30 cellular contexts compared by ENCODE assay signal in the genomic region with DNA sequence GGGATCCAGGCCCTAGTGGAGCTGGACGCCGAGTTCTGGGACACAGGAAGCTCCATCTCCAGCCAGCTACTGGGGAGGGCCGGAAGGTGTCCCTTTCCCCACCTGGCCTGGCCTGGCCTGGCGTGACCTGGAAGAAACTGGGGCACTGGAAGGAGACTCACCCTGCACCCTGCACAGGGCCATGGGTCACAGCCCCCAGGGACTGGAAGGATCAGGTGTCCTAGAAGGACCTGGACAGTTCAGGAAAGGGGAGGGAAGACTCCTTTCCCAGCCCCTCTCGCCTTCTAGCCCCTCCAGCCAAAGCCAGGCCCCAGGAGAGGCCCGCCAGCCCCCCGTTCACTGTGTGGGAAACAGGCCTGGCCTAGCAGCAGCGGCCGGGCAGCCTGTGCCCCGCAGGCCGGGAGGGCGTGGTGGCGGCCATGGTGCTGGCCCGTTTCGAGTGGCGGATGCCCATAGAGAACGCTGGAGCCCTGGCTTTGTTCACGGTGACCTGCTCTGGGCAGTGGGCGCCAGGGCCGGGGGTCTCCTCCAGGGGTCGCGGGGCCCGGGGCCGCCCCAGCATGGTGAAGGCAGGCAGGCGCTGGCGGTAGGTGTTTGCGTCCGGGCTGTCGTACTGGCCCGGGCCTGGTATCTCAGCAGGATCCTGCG. TPM values are rescaled to one million over a fixed set of nuclear protein-coding genes. Genes with fewer than 3 reads are reported as not detected.
"Had no signal": no experiment of that assay in that cellular context is flagged by ENCODE, and none has a peak within 500 bp of the region (broad histone marks: within the 10 kb centered on the region; RNA-seq: fewer than 3 reads in every experiment).

No MANE protein-coding gene starts in this region.

- H3K27me3 ChIP-seq: ascending aorta, upper lobe of right lung had no signal

- H3K36me3 ChIP-seq: ascending aorta, brain microvascular endothelial cell, upper lobe of right lung, WERI-Rb-1 had no signal

- H3K27ac Mint-ChIP-seq: activated naive CD4-positive, alpha-beta T cell treated with anti-CD3 and anti-CD28 coated beads, Interleukin-2, amount 10 ng/mL, durations not matched to agents 7 days and 5 days; activated naive CD8-positive, alpha-beta T cell treated with anti-CD3 and anti-CD28 coated beads, Interleukin-2, amount 10 ng/mL, durations not matched to agents 7 days and 5 days; activated T-helper 1 cell treated with anti-CD3 and anti-CD28 coated beads, Interleukin-12 subunit alpha, Interleukin-12 subunit beta, Interleukin-2, Interleukin-4 antibody, amounts not matched to agents 30 ng/mL and 10 ng/mL and 1 ng/mL, durations not matched to agents 14 hours and 24 hours and 36 hours; immature natural killer cell; mesothelial cell of epicardium; stimulated activated effector memory CD8-positive, alpha-beta T cell treated with anti-CD3 and anti-CD28 coated beads, Interleukin-12 subunit alpha, Interleukin-12 subunit beta, amount 100 ng/mL, for 72 hours; stimulated activated naive CD8-positive, alpha-beta T cell treated with anti-CD3 and anti-CD28 coated beads, Interleukin-15, amount 100 ng/mL, for 72 hours; T-helper 17 cell had no signal

- H3K4me1 Mint-ChIP-seq: activated naive CD8-positive, alpha-beta T cell treated with anti-CD3 and anti-CD28 coated beads, Interleukin-2, amount 10 ng/mL, durations not matched to agents 7 days and 5 days had no signal

- H3K27ac ChIP-seq: ascending aorta, brain microvascular endothelial cell, skin epidermis, upper lobe of right lung, WERI-Rb-1 had no signal

- H3K9me3 Mint-ChIP-seq: immature natural killer cell had no signal

- DNase-seq: activated CD4-positive, alpha-beta T cell treated with anti-CD3 and anti-CD28 coated beads for 48 hours; activated CD4-positive, alpha-beta T cell treated with anti-CD3 and anti-CD28 coated beads, Interleukin-2, amount 50 U/mL, for 48 hours; activated CD8-positive, alpha-beta memory T cell treated with anti-CD3 and anti-CD28 coated beads, Interleukin-2, amount 50 U/mL, for 4 hours; activated gamma-delta T cell; activated naive CD4-positive, alpha-beta T cell treated with anti-CD3 and anti-CD28 coated beads, Interleukin-2, amount 10 ng/mL, durations not matched to agents 7 days and 5 days; activated naive CD8-positive, alpha-beta T cell treated with anti-CD3 and anti-CD28 coated beads, Interleukin-2, amount 10 ng/mL, durations not matched to agents 7 days and 5 days; activated T-cell treated with anti-CD3 and anti-CD28 coated beads, Interleukin-2, amount 50 U/mL, for 1 hour; brain microvascular endothelial cell; caudate nucleus; cortex of kidney; head of caudate nucleus; immature natural killer cell; naive B cell; occipital lobe; stimulated activated CD4-positive, alpha-beta T cell treated with anti-CD3 and anti-CD28 coated beads, Interleukin-4, amount 100 ng/mL, for 24 hours; stimulated activated naive CD8-positive, alpha-beta T cell treated with anti-CD3 and anti-CD28 coated beads, Interleukin-15, amount 100 ng/mL, for 72 hours; substantia nigra; T-helper 17 cell; T1000; upper lobe of right lung; WERI-Rb-1 had no signal

- H3K36me3 Mint-ChIP-seq: activated naive CD8-positive, alpha-beta T cell treated with anti-CD3 and anti-CD28 coated beads, Interleukin-2, amount 10 ng/mL, durations not matched to agents 7 days and 5 days; immature natural killer cell; mesothelial cell of epicardium; stimulated activated effector memory CD8-positive, alpha-beta T cell treated with anti-CD3 and anti-CD28 coated beads, Interleukin-12 subunit alpha, Interleukin-12 subunit beta, amount 100 ng/mL, for 72 hours had no signal

- H3K4me3 ChIP-seq: ascending aorta, skin epidermis, upper lobe of right lung had no signal

- H3K9me3 ChIP-seq: ascending aorta, upper lobe of right lung had no signal

- ATAC-seq: activated CD4-positive, CD25-positive, alpha-beta regulatory T cell treated with anti-CD3 and anti-CD28 coated beads, Interleukin-2, amount 50 U/mL, for 24 hours; sciatic nerve; stimulated activated effector memory CD8-positive, alpha-beta T cell treated with anti-CD3 and anti-CD28 coated beads, Interleukin-12 subunit alpha, Interleukin-12 subunit beta, amount 100 ng/mL, for 72 hours; stimulated activated naive CD8-positive, alpha-beta T cell treated with anti-CD3 and anti-CD28 coated beads, Interleukin-15, amount 100 ng/mL, for 72 hours; T-helper 17 cell; upper lobe of right lung had no signal

- H3K4me3 Mint-ChIP-seq: activated naive CD4-positive, alpha-beta T cell treated with anti-CD3 and anti-CD28 coated beads, Interleukin-2, amount 10 ng/mL, durations not matched to agents 7 days and 5 days; activated naive CD8-positive, alpha-beta T cell treated with anti-CD3 and anti-CD28 coated beads, Interleukin-2, amount 10 ng/mL, durations not matched to agents 7 days and 5 days; activated T-helper 1 cell treated with anti-CD3 and anti-CD28 coated beads, Interleukin-12 subunit alpha, Interleukin-12 subunit beta, Interleukin-2, Interleukin-4 antibody, amounts not matched to agents 30 ng/mL and 10 ng/mL and 1 ng/mL, durations not matched to agents 14 hours and 24 hours and 36 hours; stimulated activated effector memory CD8-positive, alpha-beta T cell treated with anti-CD3 and anti-CD28 coated beads, Interleukin-12 subunit alpha, Interleukin-12 subunit beta, amount 100 ng/mL, for 72 hours; stimulated activated naive CD8-positive, alpha-beta T cell treated with anti-CD3 and anti-CD28 coated beads, Interleukin-15, amount 100 ng/mL, for 72 hours had no signal

RNA-seq across cellular contexts. Expression of a gene that starts 2.8 kb away (rescaled TPM):
- total RNA-seq: activated CD8-positive, alpha-beta memory T cell treated with anti-CD3 and anti-CD28 coated beads for 36 hours; activated T-helper 1 cell treated with anti-CD3 and anti-CD28 coated beads, Interleukin-12 subunit alpha, Interleukin-12 subunit beta, Interleukin-2, Interleukin-4 antibody, amounts not matched to agents 30 ng/mL and 10 ng/mL and 1 ng/mL, durations not matched to agents 14 hours and 24 hours and 36 hours; T-helper 17 cell had no signal
- polyA plus RNA-seq: immature natural killer cell had no signal

RNA-seq across cellular contexts. Expression of a gene that starts 32.7 kb away (rescaled TPM):
- total RNA-seq: ascending aorta had no signal

RNA-seq across cellular contexts. Expression of a gene that starts 54.7 kb away (rescaled TPM):
- total RNA-seq: activated CD8-positive, alpha-beta memory T cell treated with anti-CD3 and anti-CD28 coated beads for 36 hours; activated naive CD8-positive, alpha-beta T cell treated with anti-CD3 and anti-CD28 coated beads, Interleukin-2, amount 10 ng/mL, durations not matched to agents 7 days and 5 days; kidney epithelial cell; T-helper 17 cell had no signal
- polyA plus RNA-seq: immature natural killer cell had no signal
